12 cellular contexts compared by ENCODE assay signal in the genomic region with DNA sequence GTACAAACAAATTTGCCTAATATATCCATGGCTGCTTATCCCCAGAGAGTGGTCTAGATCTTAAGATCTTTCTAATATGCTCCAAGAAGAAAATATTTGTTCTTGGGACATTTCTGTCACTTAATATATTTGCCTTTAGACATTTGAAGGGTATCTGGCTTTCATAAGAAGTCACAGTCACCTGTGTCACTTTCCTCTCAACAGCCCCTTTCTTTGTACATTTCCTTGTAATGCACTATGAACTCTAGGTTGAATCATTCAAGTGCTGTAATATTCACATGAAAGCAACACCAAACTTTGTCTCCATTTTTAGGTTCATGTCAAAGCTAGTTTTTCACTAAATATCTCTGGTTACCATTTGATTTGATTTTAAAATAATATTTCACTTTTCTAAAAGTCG. TPM values are rescaled to one million over a fixed set of nuclear protein-coding genes. Genes with fewer than 3 reads are reported as not detected.
DNase-seq lines count a peak whose midpoint lies in the region; ATAC-seq and TF ChIP-seq lines count a peak whose summit lies in the region.
"Had no signal": no experiment of that assay in that cellular context is flagged by ENCODE, and none has a peak within 500 bp of the region (broad histone marks: within the 10 kb centered on the region; RNA-seq: fewer than 3 reads in every experiment).

No MANE protein-coding gene starts in this region.

- CTCF ChIA-PET in CD4-positive, alpha-beta T cell (lab: Charles Lee) = interaction anchor here (1.0 to 1.9 kb wide), 4 partner anchors 8 to 29 kb away, joined by 3 to 5 read pairs (median 4); no protein-coding TSS in a partner anchor

- no peaks in the 10 kb centered on the region for H3K9me2 ChIP-seq in GM23248 (ENCODE audit: insufficient read depth)

- no peaks in the 10 kb centered on the region for H3K36me3 Mint-ChIP-seq in CD4-positive, alpha-beta T cell (ENCODE audit: low read depth)
- no peaks in the 10 kb centered on the region for H3K36me3 Mint-ChIP-seq in activated naive CD4-positive, alpha-beta T cell treated with anti-CD3 and anti-CD28 coated beads, Interleukin-2, amount 50 U/mL, for 72 hours

- peak overlapping the region; percentile 81 for H3K27ac Mint-ChIP-seq in CD4-positive, alpha-beta T cell
- peak overlapping the region; percentile 84 to 97 for H3K27ac Mint-ChIP-seq in activated naive CD4-positive, alpha-beta T cell treated with anti-CD3 and anti-CD28 coated beads, Interleukin-2, amount 50 U/mL, for 72 hours

- H3K4me3 ChIP-seq in GM23248 = peak overlapping the region; percentile 57; the same call in 1 of the 2 replicates
- no peak overlapping the region for H3K4me3 ChIP-seq in mesodermal cell (ENCODE audit: extremely low read depth, insufficient read depth, low read length, poor library complexity, severe bottlenecking)
- no peak overlapping the region for H3K4me3 ChIP-seq in body of pancreas
- H3K4me3 ChIP-seq in esophagus muscularis mucosa = no peak overlapping the region
- H3K4me3 ChIP-seq: lung, right atrium auricular region had no signal

- no peak for TF ChIP-seq EP300 in esophagus muscularis mucosa (IDR thresholded peaks at IDR 0.05)

- no peak for TF ChIP-seq CTCF in CD4-positive, alpha-beta T cell (IDR thresholded peaks at IDR 0.05)
- TF ChIP-seq CTCF in body of pancreas (IDR thresholded peaks at IDR 0.05) (no peak), esophagus muscularis mucosa (IDR thresholded peaks at IDR 0.05) (no peak)

- H3K4me3 Mint-ChIP-seq in CD4-positive, alpha-beta T cell = no peak overlapping the region

- H3K4me1 Mint-ChIP-seq in CD4-positive, alpha-beta T cell (ENCODE audit: low read depth) = peaks cover 54% of the 10 kb centered on the region

- in situ Hi-C loops in GM23248 (cut with MboI) = no loop called here

- peak overlapping the region; percentile 83 for H3K4me2 ChIP-seq in GM23248 (ENCODE audit: unreplicated experiment)

- WGBS in GM23248 (ENCODE audit: low coverage in 1 of 2, low lambda C conversion rate in 2 of 2, missing lambda C conversion rate in 2 of 2), 2 experiments = 91 to 100% methylated on average over 1 of the region's 1 CpG
- WGBS in mesodermal cell (ENCODE audit: insufficient coverage in 2 of 2), 2 experiments = 100% methylated on average over 1 of the region's 1 CpG; no CpG with 5 or more reads in 1 of the 2 experiments
- WGBS in body of pancreas, 2 donors = 95 to 98% methylated on average over 1 of the region's 1 CpG
- WGBS in esophagus muscularis mucosa = 93% methylated on average over 1 of the region's 1 CpG

- ATAC-seq in CD4-positive, alpha-beta T cell (ENCODE audit: poor library complexity) = no peak
- ATAC-seq in activated naive CD4-positive, alpha-beta T cell treated with anti-CD3 and anti-CD28 coated beads, Interleukin-2, amount 50 U/mL, for 72 hours = no peak
- no peak for ATAC-seq in body of pancreas

- no peak for TF ChIP-seq POLR2A in body of pancreas (IDR thresholded peaks at IDR 0.05)
- no peak for TF ChIP-seq POLR2A in esophagus muscularis mucosa (IDR thresholded peaks at IDR 0.05; ENCODE audit: low read depth)

- DNase-seq in CD4-positive, alpha-beta T cell = no peak
- DNase-seq in GM23248 (peak; percentile 6), body of pancreas (no peak), OCI-M2 (lab: John Stamatoyannopoulos, UW; ENCODE audit: unreplicated experiment) (no peak), esophagus muscularis mucosa (ENCODE audit: extremely low spot score) (no peak)
- no peak for DNase-seq in activated naive CD4-positive, alpha-beta T cell treated with anti-CD3 and anti-CD28 coated beads, Interleukin-2, amount 50 U/mL, for 72 hours (ENCODE audit: low spot score in 2 of 2)
- DNase-seq: activated CD8-positive, alpha-beta memory T cell treated with anti-CD3 and anti-CD28 coated beads, Interleukin-2, amount 50 U/mL, for 48 hours; NCI-H1694 treated with DMSO at 0.1 percent for 48 hours; NCI-H510A had no signal

- POLR2A ChIA-PET in CD4-positive, alpha-beta T cell (lab: Charles Lee) = interaction anchor here (3.1 to 15.6 kb wide), 3 partner anchors 12 to 41 kb away, joined by 14 to 276 read pairs (median 44); a partner anchor contains a TSS

- H3K4me1 ChIP-seq in GM23248 (ENCODE audit: insufficient read depth) = peaks cover 48% of the 10 kb centered on the region
- H3K4me1 ChIP-seq in mesodermal cell (ENCODE audit: control insufficient read depth, insufficient read depth, low read length, poor library complexity, severe bottlenecking) = peaks cover 41% of the 10 kb centered on the region
- peaks cover 11% of the 10 kb centered on the region for H3K4me1 ChIP-seq in body of pancreas
- H3K4me1 ChIP-seq in esophagus muscularis mucosa = peaks cover 0 to 17% (median 6%) of the 10 kb centered on the region in 4 donors
- H3K4me1 ChIP-seq: right atrium auricular region had no signal

- intact Hi-C loops in CD4-positive, alpha-beta T cell (cut with DNase I, micrococcal nuclease) = no loop called here
- intact Hi-C loops in body of pancreas (cut with DNase I) = no loop called here
- intact Hi-C loops in esophagus muscularis mucosa (cut with DNase I) = no loop called here

- no peaks in the 10 kb centered on the region for H3K79me2 ChIP-seq in GM23248 (ENCODE audit: insufficient read depth)

- no peak overlapping the region for H2AFZ ChIP-seq in GM23248

- H3F3A ChIP-seq in GM23248 (ENCODE audit: insufficient read depth) = peaks cover 46% of the 10 kb centered on the region

- H3K9ac ChIP-seq in GM23248 = 0 out of 2 replicates have a peak overlapping the region, but pooled peaks have one; percentile 73

- H3K27me3 ChIP-seq in CD4-positive, alpha-beta T cell (ENCODE audit: control insufficient read depth, insufficient read depth, low read length) = no peaks in the 10 kb centered on the region
- H3K27me3 ChIP-seq in GM23248 (replicated peaks; ENCODE audit: insufficient read depth) (no peaks in the 10 kb centered on the region), body of pancreas (no peaks in the 10 kb centered on the region), esophagus muscularis mucosa (no peaks in the 10 kb centered on the region)
- H3K27me3 ChIP-seq: right atrium auricular region had no signal

- no peak overlapping the region for H3K27ac ChIP-seq in CD4-positive, alpha-beta T cell (ENCODE audit: low read depth, low read length)
- peak overlapping the region; percentile 96 for H3K27ac ChIP-seq in GM23248
- H3K27ac ChIP-seq in mesodermal cell (ENCODE audit: low read depth, low read length, severe bottlenecking) = peak overlapping the region; percentile 90
- no peak overlapping the region for H3K27ac ChIP-seq in body of pancreas
- no peak overlapping the region for H3K27ac ChIP-seq in esophagus muscularis mucosa (replicated peaks in 1 of 4)
- H3K27ac ChIP-seq: right atrium auricular region had no signal

- no peaks in the 10 kb centered on the region for H3K27me3 Mint-ChIP-seq in CD4-positive, alpha-beta T cell

- H4K20me1 ChIP-seq in GM23248 (ENCODE audit: insufficient read depth) = no peaks in the 10 kb centered on the region

- H3K36me3 ChIP-seq in GM23248 (ENCODE audit: low read depth) (no peaks in the 10 kb centered on the region), mesodermal cell (ENCODE audit: control insufficient read depth, insufficient read depth, low read length) (no peaks in the 10 kb centered on the region), body of pancreas (replicated peaks in 1 of 2; ENCODE audit: insufficient read depth in 1 of 2, low read depth in 2 of 2) (no peaks in the 10 kb centered on the region), esophagus muscularis mucosa (no peaks in the 10 kb centered on the region)
- H3K36me3 ChIP-seq: right atrium auricular region had no signal

- H3K9me3 Mint-ChIP-seq in CD4-positive, alpha-beta T cell = no peaks in the 10 kb centered on the region
- H3K9me3 Mint-ChIP-seq in activated naive CD4-positive, alpha-beta T cell treated with anti-CD3 and anti-CD28 coated beads, Interleukin-2, amount 50 U/mL, for 72 hours = no peaks in the 10 kb centered on the region

- H3K9me3 ChIP-seq in CD4-positive, alpha-beta T cell (ENCODE audit: control insufficient read depth, low read length) = no peaks in the 10 kb centered on the region
- H3K9me3 ChIP-seq in GM23248 (ENCODE audit: low read depth) = no peaks in the 10 kb centered on the region
- H3K9me3 ChIP-seq in mesodermal cell (ENCODE audit: control insufficient read depth, low read length) = no peaks in the 10 kb centered on the region
- no peaks in the 10 kb centered on the region for H3K9me3 ChIP-seq in body of pancreas
- no peaks in the 10 kb centered on the region for H3K9me3 ChIP-seq in esophagus muscularis mucosa
- H3K9me3 ChIP-seq: right atrium auricular region had no signal

RNA-seq across cellular contexts. Expression of a gene that starts 41.4 kb away (rescaled TPM):
- total RNA-seq in CD4-positive, alpha-beta T cell = 10 to 100 TPM; 32.0 to 32.9 TPM
- total RNA-seq in GM23248 (2014; rRNA removed; shearing (Covaris generic)) = 121 and 124 TPM in 2 replicates
- polyA plus RNA-seq in GM23248 (2016; fragmentation: Nextera tagmentation; extraction: Ambion mirVana) = 120 and 148 TPM in 2 replicates
- total RNA-seq in activated naive CD4-positive, alpha-beta T cell treated with anti-CD3 and anti-CD28 coated beads, Interleukin-2, amount 50 U/mL, for 72 hours = 10 to 100 TPM; 53.7 to 59.7 TPM
- 11.9 TPM for polyA plus RNA-seq in mesodermal cell (2013, experiment 1 of 2)
- 11.7 TPM for polyA plus RNA-seq in mesodermal cell (2013, experiment 2 of 2)
- total RNA-seq in body of pancreas (10 to 100 TPM; 10.9 to 39.2 TPM), esophagus muscularis mucosa (10 to 100 TPM in 2 of 4 donors, 1 to 10 TPM in 2; 4.2 to 27.8 (median 8.0) TPM)

Comparison
In these comparisons a context has a peak if more than half of its experiments do, and no peak if none do; other contexts are left out.
1. H3K27ac ChIP-seq: peak in GM23248 (single experiment) and mesodermal cell (single experiment); none in CD4-positive, alpha-beta T cell (single experiment), body of pancreas (0 of 4) and esophagus muscularis mucosa (0 of 4).